Comparison of ENCODE assay signal across 14 cellular contexts in genomic region chr2:147500229-147500628, GRCh38.
DNase-seq lines count a peak whose midpoint lies in the region; ATAC-seq and TF ChIP-seq lines count a peak whose summit lies in the region.
"Had no signal": no experiment of that assay in that cellular context is flagged by ENCODE, and none has a peak within 500 bp of the region (broad histone marks: within the 10 kb centered on the region; RNA-seq: fewer than 3 reads in every experiment).

No MANE protein-coding gene starts in this region.

- peaks cover 17% of the 10 kb centered on the region for H3K4me1 ChIP-seq in CD8-positive, alpha-beta memory T cell (ENCODE audit: insufficient read depth, low read length)

- no peak overlapping the region for H3K4me3 ChIP-seq in CD8-positive, alpha-beta memory T cell (ENCODE audit: low read length)

- CTCF ChIA-PET in CD8-positive, alpha-beta memory T cell (lab: Charles Lee) = no interaction called here

- peaks cover 28 to 50% (median 32%) of the 10 kb centered on the region in 3 donors for H3K4me1 Mint-ChIP-seq in CD8-positive, alpha-beta memory T cell
- no peaks in the 10 kb centered on the region for H3K4me1 Mint-ChIP-seq in HFFc6 (ENCODE audit: low read depth)
- H3K4me1 Mint-ChIP-seq: WTC11 had no signal

- TF ChIP-seq CTCF in GM13977 (IDR thresholded peaks at IDR 0.05; ENCODE audit: extremely low read depth, insufficient read depth, missing control alignments) = no peak
- TF ChIP-seq CTCF in HFFc6 (IDR thresholded peaks at IDR 0.05) = no peak

- in situ Hi-C loops in GM13977 (cut with MboI; ENCODE audit: low pct_unique_long_range_greater_than_20kb, low sequenced_read_pairs, unreplicated experiment) = no loop called here

- peak overlapping the region in 6 of 7 donors; percentile 0 to 54 (median 33) for H3K4me3 Mint-ChIP-seq in CD8-positive, alpha-beta memory T cell
- no peak overlapping the region for H3K4me3 Mint-ChIP-seq in HFFc6
- H3K4me3 Mint-ChIP-seq: WTC11 had no signal

- DNase-seq in CD8-positive, alpha-beta memory T cell = peak in 1 of 5 donors; percentile 26
- DNase-seq in central memory CD4-positive, alpha-beta T cell = peak; percentile 49
- DNase-seq in SIG-M5 treated with dmso at 0.1 percent for 504 hours (lab: John Stamatoyannopoulos, UW; ENCODE audit: unreplicated experiment) (no peak), GM13977 (ENCODE audit: low spot score) (no peak), 8988T (no peak), HFFc6 (no peak)
- DNase-seq: dermis blood vessel endothelial cell, NCI-H2081 treated with DMSO at 0.1 percent for 48 hours, substantia nigra had no signal

- no peaks in the 10 kb centered on the region for H3K36me3 ChIP-seq in CD8-positive, alpha-beta memory T cell (ENCODE audit: insufficient read depth, low read length)

- H3K27me3 Mint-ChIP-seq in CD8-positive, alpha-beta memory T cell = no peaks in the 10 kb centered on the region
- no peaks in the 10 kb centered on the region for H3K27me3 Mint-ChIP-seq in HFFc6 (ENCODE audit: insufficient read depth)

- POLR2A ChIA-PET in CD8-positive, alpha-beta memory T cell (lab: Charles Lee) = no interaction called here

- peak overlapping the region in 4 of 8 donors; percentile 6 to 88 (median 42) for H3K27ac Mint-ChIP-seq in CD8-positive, alpha-beta memory T cell
- H3K27ac Mint-ChIP-seq in HFFc6 = no peak overlapping the region
- H3K27ac Mint-ChIP-seq: WTC11 had no signal

- no peaks in the 10 kb centered on the region for H3K36me3 Mint-ChIP-seq in CD8-positive, alpha-beta memory T cell
- H3K36me3 Mint-ChIP-seq in HFFc6 (ENCODE audit: low read depth) = no peaks in the 10 kb centered on the region
- H3K36me3 Mint-ChIP-seq: WTC11 had no signal

- no peak overlapping the region for H3K27ac ChIP-seq in CD8-positive, alpha-beta memory T cell (ENCODE audit: low read depth, low read length)
- H3K27ac ChIP-seq: C4-2B had no signal

- no peaks in the 10 kb centered on the region for H3K9me3 ChIP-seq in CD8-positive, alpha-beta memory T cell (ENCODE audit: low read length)

- H3K27me3 ChIP-seq in CD8-positive, alpha-beta memory T cell (ENCODE audit: insufficient read depth, low read length, poor library complexity, severe bottlenecking) = no peaks in the 10 kb centered on the region

- ATAC-seq in GM18511 (IDR thresholded peaks at IDR 0.05; ENCODE audit: unreplicated experiment) (peak; percentile 23), HG03442 (IDR thresholded peaks at IDR 0.05; ENCODE audit: unreplicated experiment) (peak; percentile 17)
- ATAC-seq: esophagus mucosa, WTC11 had no signal

- peaks cover 0 to 1% (median 0%) of the 10 kb centered on the region in 5 donors for H3K9me3 Mint-ChIP-seq in CD8-positive, alpha-beta memory T cell
- peaks cover 35% of the 10 kb centered on the region for H3K9me3 Mint-ChIP-seq in HFFc6
- H3K9me3 Mint-ChIP-seq: WTC11 had no signal
